Comparison of ENCODE assay signal across 8 cellular contexts in genomic region chr19:17470204-17470841, GRCh38. TPM values are rescaled to one million over a fixed set of nuclear protein-coding genes. Genes with fewer than 3 reads are reported as not detected.
DNase-seq lines count a peak whose midpoint lies in the region; ATAC-seq and TF ChIP-seq lines count a peak whose summit lies in the region.

Gene SLC27A1, plus strand, starts transcription at chr19:17470524. Its CDS starts 17 bp downstream, at chr19:17470541.

- peak within 1 kb of the TSS; percentile 89 for H3K4me3 Mint-ChIP-seq in activated T-helper 1 cell treated with anti-CD3 and anti-CD28 coated beads, Interleukin-12 subunit alpha, Interleukin-12 subunit beta, Interleukin-2, Interleukin-4 antibody, amounts not matched to agents 30 ng/mL and 10 ng/mL and 1 ng/mL, durations not matched to agents 14 hours and 24 hours and 36 hours

- peak within 1 kb of the TSS; percentile 98 for H3K4me2 ChIP-seq in PC-3 (ENCODE audit: low read length)

- H3K9me3 Mint-ChIP-seq in activated T-helper 1 cell treated with anti-CD3 and anti-CD28 coated beads, Interleukin-12 subunit alpha, Interleukin-12 subunit beta, Interleukin-2, Interleukin-4 antibody, amounts not matched to agents 30 ng/mL and 10 ng/mL and 1 ng/mL, durations not matched to agents 14 hours and 24 hours and 36 hours = no peaks in the 10 kb centered on the region

- peak within 1 kb of the TSS; percentile 76 for H3K9ac ChIP-seq in PC-3 (ENCODE audit: low read length)

- H3K9me3 ChIP-seq in PC-3 (ENCODE audit: low read length) = no peaks in the 10 kb centered on the region
- H3K9me3 ChIP-seq in esophagus squamous epithelium = no peaks in the 10 kb centered on the region
- no peaks in the 10 kb centered on the region for H3K9me3 ChIP-seq in muscle layer of duodenum (ENCODE audit: control insufficient read depth in 1 of 2, low read length in 2 of 2)

- BruUV-seq in PC-3 (replicated peaks; lab: Mats Ljungman, UMichigan) = no TSS peak

- H3K4me3 ChIP-seq in PC-3 (ENCODE audit: low read length) (peak within 1 kb of the TSS; percentile 91), esophagus squamous epithelium (peak within 1 kb of the TSS; percentile 64 to 95 (median 84)), muscle layer of duodenum (ENCODE audit: low read depth in 1 of 2, low read length in 2 of 2) (peak within 1 kb of the TSS; percentile 75 to 78)

- peak within 1 kb of the TSS; percentile 78 for H3K27ac Mint-ChIP-seq in activated T-helper 1 cell treated with anti-CD3 and anti-CD28 coated beads, Interleukin-12 subunit alpha, Interleukin-12 subunit beta, Interleukin-2, Interleukin-4 antibody, amounts not matched to agents 30 ng/mL and 10 ng/mL and 1 ng/mL, durations not matched to agents 14 hours and 24 hours and 36 hours

- POLR2A ChIA-PET in PC-3 (lab: Charles Lee; ENCODE audit: unreplicated experiment) = no interaction called here

- no peak for TF ChIP-seq RAD21 in Ishikawa (IDR thresholded peaks at IDR 0.05; ENCODE audit: low read depth)

- H3K79me2 ChIP-seq in PC-3 (ENCODE audit: low read length) = peaks cover 7% of the 10 kb centered on the region; the same call in 1 of the 2 replicates

- H3K36me3 ChIP-seq in PC-3 (ENCODE audit: low read depth, low read length) (no peaks in the 10 kb centered on the region), esophagus squamous epithelium (no peaks in the 10 kb centered on the region), muscle layer of duodenum (ENCODE audit: control insufficient read depth in 1 of 2, insufficient read depth in 2 of 2, low read length in 2 of 2) (no peaks in the 10 kb centered on the region)

- WGBS in esophagus squamous epithelium, 2 donors = 0 to 4% methylated on average over 4 to 6 of the region's 61 CpGs

- TF ChIP-seq POLR2A in esophagus squamous epithelium (IDR thresholded peaks at IDR 0.05) = peak in 2 of 4 donors; percentile 31 to 62

- H2AFZ ChIP-seq in PC-3 (ENCODE audit: low read length) = peak within 1 kb of the TSS; percentile 91

- TF ChIP-seq EP300 in Ishikawa (IDR thresholded peaks at IDR 0.05; ENCODE audit: borderline replicate concordance) = no peak

- H3F3A ChIP-seq in PC-3 (ENCODE audit: low read length, unreplicated experiment) = no peaks in the 10 kb centered on the region

- no peaks in the 10 kb centered on the region for H3K36me3 Mint-ChIP-seq in activated T-helper 1 cell treated with anti-CD3 and anti-CD28 coated beads, Interleukin-12 subunit alpha, Interleukin-12 subunit beta, Interleukin-2, Interleukin-4 antibody, amounts not matched to agents 30 ng/mL and 10 ng/mL and 1 ng/mL, durations not matched to agents 14 hours and 24 hours and 36 hours (ENCODE audit: low read depth)

- H3K27ac ChIP-seq in PC-3 (ENCODE audit: low read length) = peak within 1 kb of the TSS; percentile 65
- peak within 1 kb of the TSS; percentile 86 to 95 (median 90) for H3K27ac ChIP-seq in esophagus squamous epithelium
- H3K27ac ChIP-seq in muscle layer of duodenum (ENCODE audit: low read length) = peak within 1 kb of the TSS; percentile 72

- DNase-seq in DMS 273 treated with DMSO at 0.1 percent for 48 hours (lab: John Stamatoyannopoulos, UW) = peak; percentile 98
- peak; percentile 99 for DNase-seq in PC-3
- peak; percentile 81 for DNase-seq in activated T-helper 1 cell treated with anti-CD3 and anti-CD28 coated beads, Interleukin-12 subunit alpha, Interleukin-12 subunit beta, Interleukin-2, Interleukin-4 antibody, amounts not matched to agents 30 ng/mL and 10 ng/mL and 1 ng/mL, durations not matched to agents 14 hours and 24 hours and 36 hours (ENCODE audit: low spot score)
- peak; percentile 96 for DNase-seq in esophagus squamous epithelium (lab: John Stamatoyannopoulos, UW)
- DNase-seq in stimulated activated CD8-positive, alpha-beta memory T cell treated with anti-CD3 and anti-CD28 coated beads, Interleukin-7, amount 100 ng/mL, for 1 hour (ENCODE audit: low read depth in 2 of 2) = peak; percentile 75 to 76

- no peaks in the 10 kb centered on the region for H4K20me1 ChIP-seq in PC-3 (ENCODE audit: low read length)

- CTCF ChIA-PET in PC-3 (lab: Charles Lee) = no interaction called here

- peaks cover 28% of the 10 kb centered on the region for H3K27me3 Mint-ChIP-seq in activated T-helper 1 cell treated with anti-CD3 and anti-CD28 coated beads, Interleukin-12 subunit alpha, Interleukin-12 subunit beta, Interleukin-2, Interleukin-4 antibody, amounts not matched to agents 30 ng/mL and 10 ng/mL and 1 ng/mL, durations not matched to agents 14 hours and 24 hours and 36 hours (ENCODE audit: insufficient read depth)

- intact Hi-C loops in PC-3 (cut with micrococcal nuclease) = no loop called here
- intact Hi-C loops in activated T-helper 1 cell treated with anti-CD3 and anti-CD28 coated beads, Interleukin-12 subunit alpha, Interleukin-12 subunit beta, Interleukin-2, Interleukin-4 antibody, amounts not matched to agents 30 ng/mL and 10 ng/mL and 1 ng/mL, durations not matched to agents 14 hours and 24 hours and 36 hours (cut with micrococcal nuclease) = loop anchor here (1.0 to 5.0 kb wide), 5 partner anchors 41 to 133 kb away; partner anchors contain the start of genes COLGALT1, GTPBP3, MVB12A and PGLS
- intact Hi-C loops in esophagus squamous epithelium (cut with DNase I) = no loop called here

- no peaks in the 10 kb centered on the region for H3K27me3 ChIP-seq in PC-3 (ENCODE audit: low read length)
- H3K27me3 ChIP-seq in esophagus squamous epithelium = no peaks in the 10 kb centered on the region
- H3K27me3 ChIP-seq in muscle layer of duodenum (ENCODE audit: low read depth, low read length) = no peaks in the 10 kb centered on the region

- no peaks in the 10 kb centered on the region for H3K9me2 ChIP-seq in PC-3 (replicated peaks; ENCODE audit: low read length)

- H3K4me1 ChIP-seq in PC-3 (ENCODE audit: insufficient read depth, low read length) = peaks cover 17% of the 10 kb centered on the region
- H3K4me1 ChIP-seq in esophagus squamous epithelium = peaks cover 10 to 74% (median 31%) of the 10 kb centered on the region in 3 donors
- peaks cover 10 to 29% of the 10 kb centered on the region in 2 donors for H3K4me1 ChIP-seq in muscle layer of duodenum (ENCODE audit: control insufficient read depth in 1 of 2, insufficient read depth in 2 of 2, low read length in 2 of 2)

- TF ChIP-seq CTCF in PC-3 (conservative IDR thresholded peaks at IDR 0.05; ENCODE audit: low read depth, low read length) (no peak), esophagus squamous epithelium (IDR thresholded peaks at IDR 0.05) (no peak)

- H3K4me1 Mint-ChIP-seq in activated T-helper 1 cell treated with anti-CD3 and anti-CD28 coated beads, Interleukin-12 subunit alpha, Interleukin-12 subunit beta, Interleukin-2, Interleukin-4 antibody, amounts not matched to agents 30 ng/mL and 10 ng/mL and 1 ng/mL, durations not matched to agents 14 hours and 24 hours and 36 hours (ENCODE audit: low read depth) = peaks cover 30% of the 10 kb centered on the region

- peak; percentile 63 for ATAC-seq in GM21528 (IDR thresholded peaks at IDR 0.05; ENCODE audit: low FRiP score, unreplicated experiment)
- peak; percentile 91 for ATAC-seq in PC-3

TF ChIP-seq in Ishikawa, 13 proteins besides CTCF, POLR2A, EP300 and RAD21:
- TF ChIP-seq TCF12 (IDR thresholded peaks at IDR 0.05; ENCODE audit: low read depth) (no peak), EGR1 (IDR thresholded peaks at IDR 0.05) (peak; percentile 70)

RNA-seq across cellular contexts. Expression of gene SLC27A1, which starts in this region (rescaled TPM):
- total RNA-seq in PC-3 (2014; rRNA removed) (8.9 and 9.7 TPM in 2 replicates), esophagus squamous epithelium (10 to 100 TPM in 1 of 4 donors, 1 to 10 TPM in 3; 4.1 to 19.5 (median 8.7) TPM)
- 1.7 and 2.0 TPM in 2 replicates for total RNA-seq in activated T-helper 1 cell treated with anti-CD3 and anti-CD28 coated beads, Interleukin-12 subunit alpha, Interleukin-12 subunit beta, Interleukin-2, Interleukin-4 antibody, amounts not matched to agents 30 ng/mL and 10 ng/mL and 1 ng/mL, durations not matched to agents 14 hours and 24 hours and 36 hours

Comparison
In these comparisons a context has a peak if more than half of its experiments do, and no peak if none do; other contexts are left out.
1. Peak in every context shown above with its lines: DNase-seq, ATAC-seq, H3K4me3 ChIP-seq and H3K27ac ChIP-seq.